Comparison of ENCODE assay signal across 8 cellular contexts in the genomic region with DNA sequence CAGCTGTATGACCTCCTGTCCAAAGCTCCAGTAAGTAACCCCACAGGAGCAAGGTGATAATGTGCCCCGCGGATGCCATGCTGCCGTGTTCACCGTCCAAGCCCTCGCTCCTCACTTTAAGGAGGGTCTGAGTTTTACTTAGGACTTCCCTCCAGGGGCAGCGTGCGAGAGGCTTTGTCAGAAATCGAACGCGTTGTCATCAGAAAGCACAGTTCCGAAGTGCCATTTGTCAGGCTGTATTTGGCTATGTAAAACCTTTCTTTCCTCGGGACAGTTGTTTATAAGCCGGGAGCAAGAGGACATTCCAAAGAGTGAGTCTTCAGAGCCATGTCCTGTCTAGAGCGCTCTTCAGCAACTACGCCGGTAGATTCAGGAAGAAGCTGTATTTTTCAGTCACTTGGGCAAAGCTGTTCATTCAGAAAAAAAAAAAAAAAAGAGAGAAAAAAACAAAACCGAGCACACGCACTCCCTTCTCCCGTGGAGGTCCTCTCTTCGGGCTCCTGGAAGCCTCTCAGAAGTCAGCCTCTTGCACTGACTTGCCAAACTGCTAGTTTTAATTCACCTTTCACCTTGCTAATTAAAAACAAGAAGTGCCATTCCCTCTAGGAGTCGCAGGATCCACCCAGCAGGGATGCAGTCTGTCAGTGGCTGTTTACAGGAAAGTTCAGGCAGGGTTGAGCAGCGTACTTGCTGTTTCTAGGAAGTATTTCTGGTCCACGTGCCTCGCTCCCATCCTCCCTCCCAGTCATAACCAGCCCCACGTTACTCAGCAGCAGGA. TPM values are rescaled to one million over a fixed set of nuclear protein-coding genes. Genes with fewer than 3 reads are reported as not detected.
DNase-seq lines count a peak whose midpoint lies in the region; ATAC-seq and TF ChIP-seq lines count a peak whose summit lies in the region.

A gene (minus strand): TSS at position 676 of the 778 bp plus-strand sequence.

- intact Hi-C loops in right cardiac atrium (cut with DNase I), result no loop called here
- intact Hi-C loops in sigmoid colon (cut with DNase I), result no loop called here

- TF ChIP-seq POLR2A in sigmoid colon (IDR thresholded peaks at IDR 0.05), result no peak

- H3K27me3 ChIP-seq in right cardiac atrium (ENCODE audit: control insufficient read depth, insufficient read depth), result no peaks in the 10 kb centered on the region
- H3K27me3 ChIP-seq in sigmoid colon, result no peaks in the 10 kb centered on the region

- in situ Hi-C loops in SK-MEL-5 (cut with HindIII; ENCODE audit: low pct_unique_long_range_greater_than_20kb, low sequenced_read_pairs), result no loop called here

- no peak for TF ChIP-seq EP300 in sigmoid colon (IDR thresholded peaks at IDR 0.05)

- H3K4me1 ChIP-seq in right cardiac atrium (ENCODE audit: control insufficient read depth, insufficient read depth, low read length) (no peaks in the 10 kb centered on the region), sigmoid colon (peaks cover 0 to 10% (median 4%) of the 10 kb centered on the region in 4 donors)

- 2% methylated on average over 25 of the region's 25 CpGs for WGBS in right cardiac atrium
- 2 to 3% methylated on average over 25 of the region's 25 CpGs for whole genome bisulfite sequencing in sigmoid colon, 2 donors

- H3K4me3 ChIP-seq in right cardiac atrium (ENCODE audit: low read length) (peak within 1 kb of the TSS; percentile 5), sigmoid colon (peak within 1 kb of the TSS; percentile 20 to 50 (median 45))

- no peaks in the 10 kb centered on the region for H3K36me3 ChIP-seq in sigmoid colon

- H3K9me3 ChIP-seq in right cardiac atrium (ENCODE audit: control insufficient read depth, low read length), result no peaks in the 10 kb centered on the region
- H3K9me3 ChIP-seq in sigmoid colon, result no peaks in the 10 kb centered on the region

- peak; percentile 24 for DNase-seq in GM03348 (ENCODE audit: low spot score)
- DNase-seq in SK-MEL-5 (ENCODE audit: low read depth, low spot score), result peak; percentile 59
- no peak for DNase-seq in right cardiac atrium
- DNase-seq in sigmoid colon, result peak; percentile 69
- no peak for DNase-seq in stimulated activated CD8-positive, alpha-beta memory T cell treated with anti-CD3 and anti-CD28 coated beads, Interleukin-4, amount 100 ng/mL, for 48 hours
- no peak for DNase-seq in activated T-cell treated with anti-CD3 and anti-CD28 coated beads, Interleukin-2, amount 50 U/mL, for 48 hours

- TF ChIP-seq CTCF in sigmoid colon (IDR thresholded peaks at IDR 0.05), result no peak

- peak; percentile 43 to 48 for ATAC-seq in right cardiac atrium
- ATAC-seq in GM21619 (IDR thresholded peaks at IDR 0.05; ENCODE audit: unreplicated experiment), result no peak
- ATAC-seq in HG02885 (IDR thresholded peaks at IDR 0.05; ENCODE audit: poor library complexity, unreplicated experiment), result no peak

- no peak within 1 kb of the TSS for H3K27ac ChIP-seq in right cardiac atrium (ENCODE audit: low read length)
- H3K27ac ChIP-seq in sigmoid colon, result peak within 1 kb of the TSS; percentile 24 to 68 (median 60)

RNA-seq across cellular contexts. Expression of the gene that starts here (rescaled TPM):
- total RNA-seq in SK-MEL-5 (2014; rRNA removed; shearing (Covaris generic)), result 4.1 and 6.8 TPM in 2 replicates
- 2.9 and 3.8 TPM in 2 replicates for polyA plus RNA-seq in SK-MEL-5 (2015; cell fraction: cytosol; rRNA removed)
- polyA plus RNA-seq in SK-MEL-5 (2015; cell fraction: nucleus; rRNA removed), result 0.73 and 3.0 TPM in 2 replicates
- total RNA-seq in right cardiac atrium (1 to 10 TPM in 1 of 4 donors, under 1 TPM in 3; 0.21 to 1.4 (median 0.43) TPM), sigmoid colon (10 to 100 TPM in 3 of 4 donors, 1 to 10 TPM in 1; 7.8 to 16.3 (median 11.8) TPM)
- polyA plus RNA-seq in right cardiac atrium (0.02 TPM), sigmoid colon (under 1 TPM; under 0.01 to 0.51 (median under 0.01) TPM)

Comparison
In these comparisons a context has a peak if more than half of its experiments do, and no peak if none do; other contexts are left out.
1. DNase-seq: peak in GM03348 (single experiment), SK-MEL-5 (single experiment) and sigmoid colon (single experiment); none in right cardiac atrium (0 of 3), stimulated activated CD8-positive, alpha-beta memory T cell treated with anti-CD3 and anti-CD28 coated beads, Interleukin-4, amount 100 ng/mL, for 48 hours (single experiment) and activated T-cell treated with anti-CD3 and anti-CD28 coated beads, Interleukin-2, amount 50 U/mL, for 48 hours (0 of 2).
2. ATAC-seq: peak in right cardiac atrium (2 of 2); none in GM21619 (single experiment) and HG02885 (single experiment).